In genomic region chr2:197307236-197307932, GRCh38 we compare ENCODE assay signal across 8 cellular contexts. TPM values are rescaled to one million over a fixed set of nuclear protein-coding genes. Genes with fewer than 3 reads are reported as not detected.
A peak's percentile ranks its signal among the peaks of the same experiment; 100 is the strongest.
DNase-seq lines count a peak whose midpoint lies in the region; TF ChIP-seq lines count a peak whose summit lies in the region.

No MANE protein-coding gene starts in this region.

- H3K27ac ChIP-seq in skeletal muscle tissue (ENCODE audit: low read depth, low read length) = peak overlapping the region; percentile 25

- H3K9me3 Mint-ChIP-seq in chondrocyte (ENCODE audit: low read depth) = no peaks in the 10 kb centered on the region

- no peaks in the 10 kb centered on the region for H3K27me3 Mint-ChIP-seq in chondrocyte (ENCODE audit: low read depth)

- peaks cover 12 to 33% (median 15%) of the 10 kb centered on the region in 3 donors for H3K4me1 ChIP-seq in skeletal muscle tissue (ENCODE audit: control insufficient read depth in 3 of 3, insufficient read depth in 3 of 3, low read length in 3 of 3)

- no peaks in the 10 kb centered on the region for H3K27me3 ChIP-seq in skeletal muscle tissue (ENCODE audit: control insufficient read depth in 3 of 3, insufficient read depth in 3 of 3, low read length in 3 of 3)

- no peak overlapping the region for H3K4me3 Mint-ChIP-seq in chondrocyte (ENCODE audit: unreplicated experiment)

- DNase-seq in NOMO-1 treated with dmso at 0.1 percent for 144 hours (lab: John Stamatoyannopoulos, UW; ENCODE audit: unreplicated experiment) = peak; percentile 28
- no peak for DNase-seq in chondrocyte (ENCODE audit: low spot score)
- no peak for DNase-seq in NCI-H345 treated with DMSO at 0.1 percent for 48 hours (lab: John Stamatoyannopoulos, UW; ENCODE audit: unreplicated experiment)
- no peak for DNase-seq in NCI-H446 treated with DMSO at 0.1 percent for 48 hours (lab: John Stamatoyannopoulos, UW)
- DNase-seq in DMS153 treated with DMSO at 0.1 percent for 48 hours (lab: John Stamatoyannopoulos, UW; ENCODE audit: unreplicated experiment) = no peak
- DNase-seq in HUDEP-2 (lab: John Stamatoyannopoulos, UW; ENCODE audit: unreplicated experiment in 76 of 76) = no peak

- no peak overlapping the region for H3K27ac Mint-ChIP-seq in chondrocyte (ENCODE audit: unreplicated experiment)

- H3K4me1 Mint-ChIP-seq in chondrocyte (ENCODE audit: low read depth) = peaks cover 36% of the 10 kb centered on the region

- no peaks in the 10 kb centered on the region for H3K36me3 ChIP-seq in skeletal muscle tissue (ENCODE audit: control insufficient read depth in 3 of 3, insufficient read depth in 3 of 3, low read length in 3 of 3)

- no peaks in the 10 kb centered on the region for H3K36me3 Mint-ChIP-seq in chondrocyte (ENCODE audit: low read depth)

- H3K9ac ChIP-seq in skeletal muscle tissue (ENCODE audit: low read depth in 1 of 3, low read length in 3 of 3) = peak overlapping the region in 1 of 3 donors; percentile 15

- no peaks in the 10 kb centered on the region for H3K9me3 ChIP-seq in skeletal muscle tissue (ENCODE audit: control insufficient read depth in 3 of 3, low read length in 3 of 3)

- H3K4me3 ChIP-seq in skeletal muscle tissue (ENCODE audit: low read length in 3 of 3) = no peak overlapping the region

- TF ChIP-seq CTCF in GM12872 (IDR thresholded peaks at IDR 0.05; ENCODE audit: insufficient read depth, low read depth, low read length) = peak; percentile 34; the same call in 2 of the 3 replicates
- peak; percentile 58 for TF ChIP-seq CTCF in chondrocyte (IDR thresholded peaks at IDR 0.05)

RNA-seq across cellular contexts. Expression of gene ANKRD44, which starts 3.2 kb away (rescaled TPM):
- 21.4 to 45.8 TPM (median 26.1 TPM) in 3 replicates for total RNA-seq in chondrocyte
- 26.6 TPM for total RNA-seq in skeletal muscle tissue
